13 cellular contexts compared by ENCODE assay signal in genomic region chr5:111453747-111454146, GRCh38. TPM values are rescaled to one million over a fixed set of nuclear protein-coding genes. Genes with fewer than 3 reads are reported as not detected.
DNase-seq lines count a peak whose midpoint lies in the region; ATAC-seq and TF ChIP-seq lines count a peak whose summit lies in the region.
"Had no signal": no experiment of that assay in that cellular context is flagged by ENCODE, and none has a peak within 500 bp of the region (broad histone marks: within the 10 kb centered on the region; RNA-seq: fewer than 3 reads in every experiment).

No MANE protein-coding gene starts in this region.

- no peak overlapping the region for H3K27ac ChIP-seq in parathyroid adenoma
- H3K27ac ChIP-seq: SJSA1, thoracic aorta had no signal

- H3K4me1 Mint-ChIP-seq in central memory CD8-positive, alpha-beta T cell, result peaks cover 6% of the 10 kb centered on the region
- H3K4me1 Mint-ChIP-seq in activated T-helper 1 cell treated with anti-CD3 and anti-CD28 coated beads, Interleukin-12 subunit alpha, Interleukin-12 subunit beta, Interleukin-2, Interleukin-4 antibody, amounts not matched to agents 30 ng/mL and 10 ng/mL and 1 ng/mL, durations not matched to agents 14 hours and 24 hours and 36 hours (ENCODE audit: low read depth), result no peaks in the 10 kb centered on the region
- H3K4me1 Mint-ChIP-seq: nephron progenitor cell had no signal

- H3K27me3 ChIP-seq in parathyroid adenoma (ENCODE audit: control insufficient read depth, insufficient read depth, low read length), result no peaks in the 10 kb centered on the region
- H3K27me3 ChIP-seq: SJSA1 had no signal

- H3K4me3 Mint-ChIP-seq in central memory CD8-positive, alpha-beta T cell, result no peak overlapping the region
- no peak overlapping the region for H3K4me3 Mint-ChIP-seq in activated T-helper 1 cell treated with anti-CD3 and anti-CD28 coated beads, Interleukin-12 subunit alpha, Interleukin-12 subunit beta, Interleukin-2, Interleukin-4 antibody, amounts not matched to agents 30 ng/mL and 10 ng/mL and 1 ng/mL, durations not matched to agents 14 hours and 24 hours and 36 hours
- H3K4me3 Mint-ChIP-seq: nephron progenitor cell had no signal

- peak overlapping the region; percentile 30 for H3K27ac Mint-ChIP-seq in central memory CD8-positive, alpha-beta T cell (ENCODE audit: low read depth)
- H3K27ac Mint-ChIP-seq in activated T-helper 1 cell treated with anti-CD3 and anti-CD28 coated beads, Interleukin-12 subunit alpha, Interleukin-12 subunit beta, Interleukin-2, Interleukin-4 antibody, amounts not matched to agents 30 ng/mL and 10 ng/mL and 1 ng/mL, durations not matched to agents 14 hours and 24 hours and 36 hours, result no peak overlapping the region
- H3K27ac Mint-ChIP-seq: nephron progenitor cell had no signal

- TF ChIP-seq CTCF in parathyroid adenoma (IDR thresholded peaks at IDR 0.05), result no peak

- H3K9me3 ChIP-seq in parathyroid adenoma (ENCODE audit: control insufficient read depth, low read length), result no peaks in the 10 kb centered on the region
- H3K9me3 ChIP-seq: SJSA1, thoracic aorta had no signal

- no peaks in the 10 kb centered on the region for H3K36me3 ChIP-seq in parathyroid adenoma (ENCODE audit: control insufficient read depth, insufficient read depth, low read length)
- H3K36me3 ChIP-seq: SJSA1, thoracic aorta had no signal

- no peak for TF ChIP-seq POLR2A in GM18505 (IDR thresholded peaks at IDR 0.05; ENCODE audit: borderline replicate concordance, extremely low read depth, insufficient read depth, insufficient read length)

- H3K4me2 ChIP-seq in parathyroid adenoma (ENCODE audit: low read length), result no peak overlapping the region

- no peaks in the 10 kb centered on the region for H3K79me2 ChIP-seq in parathyroid adenoma

- no peaks in the 10 kb centered on the region for H3K27me3 Mint-ChIP-seq in central memory CD8-positive, alpha-beta T cell
- no peaks in the 10 kb centered on the region for H3K27me3 Mint-ChIP-seq in activated T-helper 1 cell treated with anti-CD3 and anti-CD28 coated beads, Interleukin-12 subunit alpha, Interleukin-12 subunit beta, Interleukin-2, Interleukin-4 antibody, amounts not matched to agents 30 ng/mL and 10 ng/mL and 1 ng/mL, durations not matched to agents 14 hours and 24 hours and 36 hours (ENCODE audit: insufficient read depth)

- intact Hi-C loops in activated T-helper 1 cell treated with anti-CD3 and anti-CD28 coated beads, Interleukin-12 subunit alpha, Interleukin-12 subunit beta, Interleukin-2, Interleukin-4 antibody, amounts not matched to agents 30 ng/mL and 10 ng/mL and 1 ng/mL, durations not matched to agents 14 hours and 24 hours and 36 hours (cut with micrococcal nuclease), result no loop called here

- no peaks in the 10 kb centered on the region for H3K4me1 ChIP-seq in parathyroid adenoma
- H3K4me1 ChIP-seq: SJSA1 had no signal

- no peaks in the 10 kb centered on the region for H3K9me3 Mint-ChIP-seq in central memory CD8-positive, alpha-beta T cell
- H3K9me3 Mint-ChIP-seq in activated T-helper 1 cell treated with anti-CD3 and anti-CD28 coated beads, Interleukin-12 subunit alpha, Interleukin-12 subunit beta, Interleukin-2, Interleukin-4 antibody, amounts not matched to agents 30 ng/mL and 10 ng/mL and 1 ng/mL, durations not matched to agents 14 hours and 24 hours and 36 hours, result no peaks in the 10 kb centered on the region
- H3K9me3 Mint-ChIP-seq: nephron progenitor cell had no signal

- no peak overlapping the region for H3K4me3 ChIP-seq in parathyroid adenoma (ENCODE audit: low read depth, low read length)
- H3K4me3 ChIP-seq: SJSA1, thoracic aorta had no signal

- DNase-seq in NCI-H1105 (lab: John Stamatoyannopoulos, UW) (peak; percentile 4), NCI-H1105 treated with DMSO at 0.1 percent for 48 hours (lab: John Stamatoyannopoulos, UW) (no peak), NCI-H446 treated with DMSO at 0.1 percent for 48 hours (lab: John Stamatoyannopoulos, UW) (peak; percentile 76), mucosa of gallbladder (ENCODE audit: low spot score) (no peak)
- DNase-seq in central memory CD8-positive, alpha-beta T cell (ENCODE audit: low spot score in 2 of 2), result no peak
- no peak for DNase-seq in activated T-helper 1 cell treated with anti-CD3 and anti-CD28 coated beads, Interleukin-12 subunit alpha, Interleukin-12 subunit beta, Interleukin-2, Interleukin-4 antibody, amounts not matched to agents 30 ng/mL and 10 ng/mL and 1 ng/mL, durations not matched to agents 14 hours and 24 hours and 36 hours (ENCODE audit: low spot score)
- DNase-seq: dermis blood vessel endothelial cell; nephron progenitor cell; stimulated activated CD4-positive, alpha-beta T cell treated with anti-CD3 and anti-CD28 coated beads, Interleukin-4, amount 100 ng/mL, for 4 hours had no signal

- H3K9ac ChIP-seq in parathyroid adenoma, result no peak overlapping the region

- peaks cover 21% of the 10 kb centered on the region for H3K36me3 Mint-ChIP-seq in central memory CD8-positive, alpha-beta T cell (ENCODE audit: insufficient read depth)
- peaks cover 21% of the 10 kb centered on the region for H3K36me3 Mint-ChIP-seq in activated T-helper 1 cell treated with anti-CD3 and anti-CD28 coated beads, Interleukin-12 subunit alpha, Interleukin-12 subunit beta, Interleukin-2, Interleukin-4 antibody, amounts not matched to agents 30 ng/mL and 10 ng/mL and 1 ng/mL, durations not matched to agents 14 hours and 24 hours and 36 hours (ENCODE audit: low read depth)

- peak overlapping the region; percentile 15 for H2AFZ ChIP-seq in parathyroid adenoma

- no peak for ATAC-seq in central memory CD8-positive, alpha-beta T cell (replicated peaks; ENCODE audit: extremely low read depth, poor library complexity, severe bottlenecking)
- no peak for ATAC-seq in GM18505 (IDR thresholded peaks at IDR 0.05; ENCODE audit: unreplicated experiment)

RNA-seq across cellular contexts. Expression of gene STARD4, which starts 58.6 kb away (rescaled TPM):
- total RNA-seq in activated T-helper 1 cell treated with anti-CD3 and anti-CD28 coated beads, Interleukin-12 subunit alpha, Interleukin-12 subunit beta, Interleukin-2, Interleukin-4 antibody, amounts not matched to agents 30 ng/mL and 10 ng/mL and 1 ng/mL, durations not matched to agents 14 hours and 24 hours and 36 hours, result 149 and 163 TPM in 2 replicates
- total RNA-seq in mucosa of gallbladder, result 40.7 TPM

Comparison
In these comparisons a context has a peak if more than half of its experiments do, and no peak if none do; other contexts are left out.
1. DNase-seq: peak in NCI-H1105 (single experiment) and NCI-H446 treated with DMSO at 0.1 percent for 48 hours (single experiment); none in NCI-H1105 treated with DMSO at 0.1 percent for 48 hours (single experiment), central memory CD8-positive, alpha-beta T cell (0 of 2), activated T-helper 1 cell treated with anti-CD3 and anti-CD28 coated beads, Interleukin-12 subunit alpha, Interleukin-12 subunit beta, Interleukin-2, Interleukin-4 antibody, amounts not matched to agents 30 ng/mL and 10 ng/mL and 1 ng/mL, durations not matched to agents 14 hours and 24 hours and 36 hours (single experiment) and mucosa of gallbladder (single experiment).